1 cellular context compared by ENCODE assay signal in genomic region chr6:20876016-20876415, GRCh38.
TF ChIP-seq lines count a peak whose summit lies in the region.

No MANE protein-coding gene starts in this region.

TF ChIP-seq in HCT116, 20 proteins besides CTCF, POLR2A, EP300 and RAD21 (continued from another document):
- TF ChIP-seq, protein P1, sequence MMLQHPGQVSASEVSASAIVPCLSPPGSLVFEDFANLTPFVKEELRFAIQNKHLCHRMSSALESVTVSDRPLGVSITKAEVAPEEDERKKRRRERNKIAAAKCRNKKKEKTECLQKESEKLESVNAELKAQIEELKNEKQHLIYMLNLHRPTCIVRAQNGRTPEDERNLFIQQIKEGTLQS (IDR thresholded peaks at IDR 0.05) = no peak
- TF ChIP-seq ZNF274 (IDR thresholded peaks at IDR 0.05; ENCODE audit: low read depth, low read length) (no peak), SP1 (IDR thresholded peaks at IDR 0.05; ENCODE audit: low read depth) (no peak), ELF1 (IDR thresholded peaks at IDR 0.05; ENCODE audit: borderline replicate concordance, low read depth) (no peak)
